In genomic region chr14:96126339-96126770, GRCh38 we compare ENCODE assay signal across 10 cellular contexts.
DNase-seq lines count a peak whose midpoint lies in the region; ATAC-seq and TF ChIP-seq lines count a peak whose summit lies in the region.
"Had no signal": no experiment of that assay in that cellular context is flagged by ENCODE, and none has a peak within 500 bp of the region (broad histone marks: within the 10 kb centered on the region; RNA-seq: fewer than 3 reads in every experiment).

No MANE protein-coding gene starts in this region.

- H3K4me3 ChIP-seq in BLaER1 treated with 17β-estradiol and CSF1 and Interleukin-3, amounts not matched to agents 10 nM and 100 nM: peak overlapping the region in 6 of 10 experiments; percentile 3 to 39 (median 14); a peak in 7 of 20 replicates
- H3K4me3 ChIP-seq: PC-9, psoas muscle had no signal

- no peak overlapping the region for H3K4me3 Mint-ChIP-seq in nephron progenitor cell

- no peaks in the 10 kb centered on the region for H3K36me3 ChIP-seq in BLaER1 treated with 17β-estradiol and CSF1 and Interleukin-3, amounts not matched to agents 10 nM and 100 nM

- H3K9me3 Mint-ChIP-seq in nephron progenitor cell: no peaks in the 10 kb centered on the region

- DNase-seq in UCSD-AML1 (lab: John Stamatoyannopoulos, UW; ENCODE audit: unreplicated experiment): peak; percentile 17
- DNase-seq in inferior parietal cortex (ENCODE audit: extremely low spot score): peak; percentile 9
- no peak for DNase-seq in GM03348 (ENCODE audit: low spot score)
- DNase-seq in nephron progenitor cell: no peak
- DNase-seq: PC-9, psoas muscle had no signal

- no peak overlapping the region for H3K27ac Mint-ChIP-seq in nephron progenitor cell

- TF ChIP-seq CTCF in nephron progenitor cell (IDR thresholded peaks at IDR 0.05): no peak

- H3K9ac ChIP-seq in BLaER1 treated with 17β-estradiol and CSF1 and Interleukin-3, amounts not matched to agents 10 nM and 100 nM: peak overlapping the region; percentile 17 to 82 (median 64); a peak in 21 of 22 replicates

- no peaks in the 10 kb centered on the region for H3K27me3 ChIP-seq in BLaER1 treated with 17β-estradiol and CSF1 and Interleukin-3, amounts not matched to agents 10 nM and 100 nM

- H3K27ac ChIP-seq in BLaER1 treated with 17β-estradiol and CSF1 and Interleukin-3, amounts not matched to agents 10 nM and 100 nM: peak overlapping the region; percentile 64 to 93 (median 86)
- H3K27ac ChIP-seq: PC-9, psoas muscle had no signal

- H3K9me3 ChIP-seq in BLaER1 treated with 17β-estradiol and CSF1 and Interleukin-3, amounts not matched to agents 10 nM and 100 nM (replicated peaks in 1 of 11): peaks cover 0 to 4% (median 0%) of the 10 kb centered on the region in 11 experiments; a peak in 1 of 22 replicates
- H3K9me3 ChIP-seq: psoas muscle had no signal

- H4K20me1 ChIP-seq in BLaER1 treated with 17β-estradiol and CSF1 and Interleukin-3, amounts not matched to agents 10 nM and 100 nM: no peaks in the 10 kb centered on the region

- ATAC-seq in GM21576 (IDR thresholded peaks at IDR 0.05; ENCODE audit: unreplicated experiment) (peak; percentile 71), GM21381 (IDR thresholded peaks at IDR 0.05; ENCODE audit: unreplicated experiment) (no peak), GM19324 (IDR thresholded peaks at IDR 0.05; ENCODE audit: low FRiP score, unreplicated experiment) (no peak)

- peaks cover 29% of the 10 kb centered on the region for H3K4me1 Mint-ChIP-seq in nephron progenitor cell

- H3K36me3 Mint-ChIP-seq in nephron progenitor cell (ENCODE audit: low read depth): no peaks in the 10 kb centered on the region

- peaks cover 42 to 79% (median 60%) of the 10 kb centered on the region in 10 experiments for H3K4me1 ChIP-seq in BLaER1 treated with 17β-estradiol and CSF1 and Interleukin-3, amounts not matched to agents 10 nM and 100 nM
- H3K4me1 ChIP-seq: psoas muscle had no signal

- peak overlapping the region; percentile 75 to 93 (median 84) for H3K4me2 ChIP-seq in BLaER1 treated with 17β-estradiol and CSF1 and Interleukin-3, amounts not matched to agents 10 nM and 100 nM
- H3K4me2 ChIP-seq: PC-9 had no signal

- H3K27me3 Mint-ChIP-seq in nephron progenitor cell (ENCODE audit: low read depth, poor library complexity): peaks cover 6% of the 10 kb centered on the region

Comparison
In these comparisons a context has a peak if more than half of its experiments do, and no peak if none do; other contexts are left out.
1. DNase-seq: peak in UCSD-AML1 (single experiment) and inferior parietal cortex (single experiment); none in GM03348 (single experiment) and nephron progenitor cell (single experiment).